In genomic region chr11:67504023-67504949, GRCh38 we compare ENCODE assay signal across 8 cellular contexts. TPM values are rescaled to one million over a fixed set of nuclear protein-coding genes. Genes with fewer than 3 reads are reported as not detected.
DNase-seq lines count a peak whose midpoint lies in the region; ATAC-seq and TF ChIP-seq lines count a peak whose summit lies in the region.

No MANE protein-coding gene starts in this region.

- H3K9me3 ChIP-seq in CD4-positive, alpha-beta T cell (ENCODE audit: control insufficient read depth, low read length) = no peaks in the 10 kb centered on the region

- intact Hi-C loops in CD4-positive, alpha-beta T cell (cut with DNase I, micrococcal nuclease) = loop anchor here in 1 of 2 experiments (10.0 kb wide), 1 partner anchor 259 kb away; no protein-coding TSS in a partner anchor
- intact Hi-C loops in activated CD4-positive, alpha-beta memory T cell treated with anti-CD3 and anti-CD28 coated beads for 36 hours (cut with micrococcal nuclease) = no loop called here

- no peak for ATAC-seq in CD4-positive, alpha-beta T cell (ENCODE audit: poor library complexity)
- ATAC-seq in GM21423 (IDR thresholded peaks at IDR 0.05; ENCODE audit: unreplicated experiment) = no peak

- CTCF ChIA-PET in CD4-positive, alpha-beta T cell (lab: Charles Lee) = no interaction called here
- CTCF ChIA-PET in activated CD4-positive, alpha-beta memory T cell treated with anti-CD3 and anti-CD28 coated beads for 36 hours (lab: Charles Lee) = interaction anchor here (0.8 to 2.8 kb wide), 5 partner anchors 36 to 153 kb away, joined by 3 to 18 read pairs (median 5); partner anchors contain the start of genes PPP1CA and PTPRCAP

- H3K27ac Mint-ChIP-seq in CD4-positive, alpha-beta T cell = peak overlapping the region; percentile 98
- peak overlapping the region; percentile 84 for H3K27ac Mint-ChIP-seq in activated CD4-positive, alpha-beta memory T cell treated with anti-CD3 and anti-CD28 coated beads for 36 hours
- H3K27ac Mint-ChIP-seq in neural crest cell (ENCODE audit: unreplicated experiment) = peak overlapping the region; percentile 75

- H3K27me3 Mint-ChIP-seq in CD4-positive, alpha-beta T cell = no peaks in the 10 kb centered on the region
- H3K27me3 Mint-ChIP-seq in activated CD4-positive, alpha-beta memory T cell treated with anti-CD3 and anti-CD28 coated beads for 36 hours = no peaks in the 10 kb centered on the region
- peaks cover 4% of the 10 kb centered on the region for H3K27me3 Mint-ChIP-seq in neural crest cell (ENCODE audit: low read depth)

- DNase-seq in CD4-positive, alpha-beta T cell = peak in 1 of 10 experiments; percentile 39
- DNase-seq in HuH-7 (ENCODE audit: low spot score) (peak; percentile 95), epithelial cell of prostate (ENCODE audit: low read depth, low spot score) (no peak), neural crest cell (ENCODE audit: low read depth, low spot score) (peak; percentile 40), Kasumi-1 (lab: John Stamatoyannopoulos, UW) (no peak), ureter (ENCODE audit: low spot score) (no peak)
- DNase-seq in activated CD4-positive, alpha-beta memory T cell treated with anti-CD3 and anti-CD28 coated beads for 36 hours = peak; percentile 51

- H3K36me3 Mint-ChIP-seq in CD4-positive, alpha-beta T cell (ENCODE audit: low read depth) = peaks cover 43% of the 10 kb centered on the region
- H3K36me3 Mint-ChIP-seq in activated CD4-positive, alpha-beta memory T cell treated with anti-CD3 and anti-CD28 coated beads for 36 hours = peaks cover 38% of the 10 kb centered on the region
- peaks cover 12% of the 10 kb centered on the region for H3K36me3 Mint-ChIP-seq in neural crest cell (ENCODE audit: low read depth)

- no peak for TF ChIP-seq CTCF in CD4-positive, alpha-beta T cell (IDR thresholded peaks at IDR 0.05)
- no peak for TF ChIP-seq CTCF in neural crest cell (conservative IDR thresholded peaks at IDR 0.05)

- no peaks in the 10 kb centered on the region for H3K9me3 Mint-ChIP-seq in CD4-positive, alpha-beta T cell
- no peaks in the 10 kb centered on the region for H3K9me3 Mint-ChIP-seq in activated CD4-positive, alpha-beta memory T cell treated with anti-CD3 and anti-CD28 coated beads for 36 hours
- H3K9me3 Mint-ChIP-seq in neural crest cell = no peaks in the 10 kb centered on the region

- no peaks in the 10 kb centered on the region for H3K27me3 ChIP-seq in CD4-positive, alpha-beta T cell (ENCODE audit: control insufficient read depth, insufficient read depth, low read length)

- H3K27ac ChIP-seq in CD4-positive, alpha-beta T cell (ENCODE audit: low read depth, low read length) = peak overlapping the region; percentile 79
- peak overlapping the region; percentile 98 for H3K27ac ChIP-seq in epithelial cell of prostate

- H3K4me3 Mint-ChIP-seq in CD4-positive, alpha-beta T cell = peak overlapping the region; percentile 94
- peak overlapping the region; percentile 90 for H3K4me3 Mint-ChIP-seq in activated CD4-positive, alpha-beta memory T cell treated with anti-CD3 and anti-CD28 coated beads for 36 hours
- H3K4me3 Mint-ChIP-seq in neural crest cell = peak overlapping the region; percentile 92

- POLR2A ChIA-PET in CD4-positive, alpha-beta T cell (lab: Charles Lee) = interaction anchor here (1.2 to 3.0 kb wide), 6 partner anchors 20 to 151 kb away, joined by 3 to 35 read pairs (median 14); partner anchors contain the start of genes AIP, POLD4, PPP1CA and PTPRCAP
- POLR2A ChIA-PET in activated CD4-positive, alpha-beta memory T cell treated with anti-CD3 and anti-CD28 coated beads for 36 hours (lab: Charles Lee) = interaction anchor here (0.7 to 2.0 kb wide), 3 partner anchors 15 to 264 kb away, joined by 3 to 21 read pairs (median 4); no protein-coding TSS in a partner anchor

- peaks cover 59% of the 10 kb centered on the region for H3K4me1 Mint-ChIP-seq in CD4-positive, alpha-beta T cell (ENCODE audit: low read depth)
- H3K4me1 Mint-ChIP-seq in activated CD4-positive, alpha-beta memory T cell treated with anti-CD3 and anti-CD28 coated beads for 36 hours (ENCODE audit: low read depth) = peaks cover 51% of the 10 kb centered on the region
- H3K4me1 Mint-ChIP-seq in neural crest cell = peaks cover 36% of the 10 kb centered on the region

RNA-seq across cellular contexts. Expression of gene PITPNM1, which starts 0.9 kb away (rescaled TPM):
- 10 to 100 TPM; 90.0 to 94.8 TPM for total RNA-seq in CD4-positive, alpha-beta T cell
- total RNA-seq in activated CD4-positive, alpha-beta memory T cell treated with anti-CD3 and anti-CD28 coated beads for 36 hours = 100 to 1,000 TPM; 139 to 143 TPM
- total RNA-seq in neural crest cell = 81.5 and 109 TPM in 2 replicates
- total RNA-seq in ureter = 41.2 TPM

RNA-seq across cellular contexts. Expression of gene CDK2AP2, which starts 3.7 kb away (rescaled TPM):
- total RNA-seq in CD4-positive, alpha-beta T cell = 10 to 100 TPM; 19.5 to 22.0 TPM
- 10 to 100 TPM; 82.7 to 84.7 TPM for total RNA-seq in activated CD4-positive, alpha-beta memory T cell treated with anti-CD3 and anti-CD28 coated beads for 36 hours
- total RNA-seq in neural crest cell (32.0 and 32.8 TPM in 2 replicates), ureter (40.5 TPM)

RNA-seq across cellular contexts. Expression of gene CABP2, which starts 19.0 kb away (rescaled TPM):
- total RNA-seq in CD4-positive, alpha-beta T cell = not detected
- total RNA-seq in activated CD4-positive, alpha-beta memory T cell treated with anti-CD3 and anti-CD28 coated beads for 36 hours = not detected
- not detected in 2 replicates for total RNA-seq in neural crest cell
- not detected for total RNA-seq in ureter

RNA-seq across cellular contexts. Expression of gene AIP, which starts 21.5 kb away (rescaled TPM):
- 100 to 1,000 TPM; 115 to 117 TPM for total RNA-seq in CD4-positive, alpha-beta T cell
- total RNA-seq in activated CD4-positive, alpha-beta memory T cell treated with anti-CD3 and anti-CD28 coated beads for 36 hours = 100 to 1,000 TPM; 160 to 169 TPM
- 48.7 and 50.1 TPM in 2 replicates for total RNA-seq in neural crest cell
- 46.8 TPM for total RNA-seq in ureter

RNA-seq across cellular contexts. Expression of gene TMEM134, which starts 35.2 kb away (rescaled TPM):
- 10 to 100 TPM; 49.9 to 52.4 TPM for total RNA-seq in CD4-positive, alpha-beta T cell
- 10 to 100 TPM; 68.2 to 75.2 TPM for total RNA-seq in activated CD4-positive, alpha-beta memory T cell treated with anti-CD3 and anti-CD28 coated beads for 36 hours
- total RNA-seq in neural crest cell (37.3 and 40.8 TPM in 2 replicates), ureter (134 TPM)

Comparison
In these comparisons a context has a peak if more than half of its experiments do, and no peak if none do; other contexts are left out.
1. DNase-seq: peak in HuH-7 (single experiment), activated CD4-positive, alpha-beta memory T cell treated with anti-CD3 and anti-CD28 coated beads for 36 hours (single experiment) and neural crest cell (single experiment); none in epithelial cell of prostate (single experiment), Kasumi-1 (0 of 2) and ureter (single experiment).
2. Peak in every context shown above with its lines, with median percentiles within 50 percentile points of each other: H3K27ac Mint-ChIP-seq and H3K4me3 Mint-ChIP-seq.